ENCODE assay signal across 16 cellular contexts in the genomic region with DNA sequence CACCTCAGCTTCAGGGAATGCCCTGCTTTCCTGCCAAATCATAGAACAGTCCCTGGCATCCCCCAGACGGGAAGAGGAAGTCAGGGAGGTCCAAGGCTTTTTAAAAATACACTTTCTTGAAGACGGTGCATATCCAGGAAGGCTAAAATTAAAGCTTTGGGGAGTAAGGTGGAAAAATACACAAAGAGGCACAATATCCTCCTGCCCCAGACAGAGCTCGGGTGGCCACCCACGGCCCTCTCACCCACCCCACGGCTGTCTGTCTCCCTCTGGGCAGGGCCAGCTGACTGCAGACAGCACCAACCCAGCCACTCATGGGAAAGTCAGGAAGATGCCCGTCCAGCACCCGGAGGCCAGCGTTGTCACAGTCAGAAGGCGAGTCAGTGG. TPM values are rescaled to one million over a fixed set of nuclear protein-coding genes. Genes with fewer than 3 reads are reported as not detected.
DNase-seq lines count a peak whose midpoint lies in the region; FAIRE-seq and TF ChIP-seq lines count a peak whose summit lies in the region.
"Had no signal": no experiment of that assay in that cellular context is flagged by ENCODE, and none has a peak within 500 bp of the region (broad histone marks: within the 10 kb centered on the region; RNA-seq: fewer than 3 reads in every experiment).

No MANE protein-coding gene starts in this region.

- CTCF ChIA-PET in Caco-2 (lab: Charles Lee) (no interaction called here), PC-9 (lab: Charles Lee) (no interaction called here)

- no peaks in the 10 kb centered on the region for H3K9me2 ChIP-seq in PC-9 (ENCODE audit: insufficient read depth)

- no peak for DNase-seq in Caco-2
- DNase-seq in PC-9 = no peak
- DNase-seq in fibroblast of lung (ENCODE audit: low read depth in 2 of 2) = no peak
- DNase-seq in osteoblast (ENCODE audit: insufficient read length, low spot score, missing footprints) = peak; percentile 49
- DNase-seq in NCI-H1092 treated with DMSO at 0.1 percent for 48 hours (lab: John Stamatoyannopoulos, UW) = no peak
- no peak for DNase-seq in HTR-8/SVneo (ENCODE audit: insufficient read length, low spot score)
- DNase-seq in GM12892 (ENCODE audit: insufficient read length) = no peak
- no peak for DNase-seq in dermis blood vessel endothelial cell
- DNase-seq: activated CD4-positive, alpha-beta T cell treated with anti-CD3 and anti-CD28 coated beads, Interleukin-2, amount 10 ng/mL, durations not matched to agents 7 days and 5 days; activated naive CD4-positive, alpha-beta T cell treated with anti-CD3 and anti-CD28 coated beads, Interleukin-2, amount 10 ng/mL, durations not matched to agents 7 days and 5 days; NCI-H187 treated with DMSO at 0.1 percent for 48 hours; stimulated activated CD4-positive, alpha-beta T cell treated with anti-CD3 and anti-CD28 coated beads, Interleukin-15, amount 100 ng/mL, for 24 hours had no signal

- H3K36me3 ChIP-seq in Caco-2 (ENCODE audit: control insufficient read depth, insufficient read depth, low read length) (no peaks in the 10 kb centered on the region), PC-9 (ENCODE audit: low read depth) (no peaks in the 10 kb centered on the region), fibroblast of lung (ENCODE audit: control insufficient read depth, insufficient read depth, low read length) (no peaks in the 10 kb centered on the region), osteoblast (ENCODE audit: insufficient read depth, low read length) (no peaks in the 10 kb centered on the region)
- H3K36me3 ChIP-seq: left lung had no signal

- H4K20me1 ChIP-seq in PC-9 (ENCODE audit: insufficient read depth) (no peaks in the 10 kb centered on the region), fibroblast of lung (ENCODE audit: control insufficient read depth, extremely low read depth, insufficient read depth, low read length) (no peaks in the 10 kb centered on the region), osteoblast (ENCODE audit: insufficient read depth, low read length) (no peaks in the 10 kb centered on the region)

- H3K4me1 ChIP-seq in Caco-2 (peaks cover 30% of the 10 kb centered on the region), PC-9 (replicated peaks; ENCODE audit: insufficient read depth) (peaks cover 15% of the 10 kb centered on the region), fibroblast of lung (ENCODE audit: control insufficient read depth, extremely low read depth, insufficient read depth, low read length) (no peaks in the 10 kb centered on the region), osteoblast (ENCODE audit: insufficient read depth, low read length) (no peaks in the 10 kb centered on the region)
- H3K4me1 ChIP-seq: left lung had no signal

- BruUV-seq in Caco-2 (replicated peaks; lab: Mats Ljungman, UMichigan) = no TSS peak
- BruUV-seq in PC-9 (replicated peaks; lab: Mats Ljungman, UMichigan) = no TSS peak

- no peak for TF ChIP-seq CTCF in Caco-2 (IDR thresholded peaks at IDR 0.05; ENCODE audit: insufficient read depth in 1 of 2, low read depth in 1 of 2, low read length in 1 of 2, severe bottlenecking in 1 of 2, unreplicated experiment in 1 of 2)
- no peak for TF ChIP-seq CTCF in PC-9 (conservative IDR thresholded peaks at IDR 0.05)
- TF ChIP-seq CTCF in fibroblast of lung (conservative IDR thresholded peaks at IDR 0.05 in 1 of 2, IDR thresholded peaks at IDR 0.05 in 1 of 2; ENCODE audit: low read depth in 1 of 2, low read length in 2 of 2) = no peak
- TF ChIP-seq CTCF in osteoblast (IDR thresholded peaks at IDR 0.05; ENCODE audit: extremely low read depth, low read depth, low read length) = no peak

- no peak for FAIRE-seq in HTR-8/SVneo (lab: Jason Lieb, UNC)
- no peak for FAIRE-seq in GM12892 (lab: Jason Lieb, UNC)
- FAIRE-seq: G401.6, GM12891 had no signal

- H3K9me3 Mint-ChIP-seq in Caco-2 (ENCODE audit: unreplicated experiment) = no peaks in the 10 kb centered on the region
- H3K9me3 Mint-ChIP-seq: activated CD4-positive, alpha-beta T cell treated with anti-CD3 and anti-CD28 coated beads, Interleukin-2, amount 10 ng/mL, durations not matched to agents 7 days and 5 days; activated naive CD4-positive, alpha-beta T cell treated with anti-CD3 and anti-CD28 coated beads, Interleukin-2, amount 10 ng/mL, durations not matched to agents 7 days and 5 days had no signal

- H3F3A ChIP-seq in PC-9 (ENCODE audit: insufficient read depth, low read depth) = peaks cover 12% of the 10 kb centered on the region; the same call in 1 of the 2 replicates

- H3K9me3 ChIP-seq in Caco-2 (no peaks in the 10 kb centered on the region; the same call in 1 of the 2 replicates), PC-9 (ENCODE audit: insufficient read depth, low read depth) (no peaks in the 10 kb centered on the region), fibroblast of lung (ENCODE audit: control insufficient read depth, insufficient read depth, low read depth, low read length) (no peaks in the 10 kb centered on the region), osteoblast (ENCODE audit: low read depth, low read length) (no peaks in the 10 kb centered on the region)
- H3K9me3 ChIP-seq: left lung had no signal

- peaks cover 80% of the 10 kb centered on the region for H3K36me3 Mint-ChIP-seq in Caco-2 (ENCODE audit: insufficient read depth, unreplicated experiment)
- H3K36me3 Mint-ChIP-seq: activated naive CD4-positive, alpha-beta T cell treated with anti-CD3 and anti-CD28 coated beads, Interleukin-2, amount 10 ng/mL, durations not matched to agents 7 days and 5 days had no signal

- no peaks in the 10 kb centered on the region for H3K79me2 ChIP-seq in PC-9 (ENCODE audit: low read depth)
- H3K79me2 ChIP-seq in fibroblast of lung (ENCODE audit: control insufficient read depth, insufficient read depth, low read length) = no peaks in the 10 kb centered on the region
- no peaks in the 10 kb centered on the region for H3K79me2 ChIP-seq in osteoblast (ENCODE audit: insufficient read depth, low read length)

- peaks cover 13% of the 10 kb centered on the region for H3K4me1 Mint-ChIP-seq in Caco-2 (ENCODE audit: low read depth, unreplicated experiment)
- H3K4me1 Mint-ChIP-seq: activated CD4-positive, alpha-beta T cell treated with anti-CD3 and anti-CD28 coated beads, Interleukin-2, amount 10 ng/mL, durations not matched to agents 7 days and 5 days; activated naive CD4-positive, alpha-beta T cell treated with anti-CD3 and anti-CD28 coated beads, Interleukin-2, amount 10 ng/mL, durations not matched to agents 7 days and 5 days had no signal

- H3K4me2 ChIP-seq in PC-9 (peak overlapping the region; percentile 80), fibroblast of lung (ENCODE audit: extremely low read depth, insufficient read depth, low read length) (peak overlapping the region; percentile 59), osteoblast (ENCODE audit: insufficient read depth, low read length) (no peak overlapping the region)

- TF ChIP-seq POLR2A in GM12892 (IDR thresholded peaks at IDR 0.05; ENCODE audit: low read depth, low read length) = no peak

- H3K4me3 ChIP-seq in Caco-2 (ENCODE audit: low read depth, low read length) = no peak overlapping the region
- peak overlapping the region; percentile 32; the same call in 1 of the 2 replicates for H3K4me3 ChIP-seq in PC-9
- no peak overlapping the region for H3K4me3 ChIP-seq in fibroblast of lung (replicated peaks in 1 of 4; ENCODE audit: control extremely low read depth in 1 of 4, insufficient read depth in 1 of 4, low read depth in 3 of 4, low read length in 4 of 4)
- no peak overlapping the region for H3K4me3 ChIP-seq in osteoblast (ENCODE audit: insufficient read depth, low read length)
- H3K4me3 ChIP-seq: left lung had no signal

- no peak overlapping the region for H3K27ac ChIP-seq in PC-9
- no peak overlapping the region for H3K27ac ChIP-seq in fibroblast of lung (ENCODE audit: insufficient read depth, low read length)
- no peak overlapping the region for H3K27ac ChIP-seq in osteoblast (ENCODE audit: low read depth, low read length)
- H3K27ac ChIP-seq: left lung had no signal

- H3K27ac Mint-ChIP-seq in Caco-2 (ENCODE audit: unreplicated experiment) = peak overlapping the region; percentile 9
- H3K27ac Mint-ChIP-seq: activated CD4-positive, alpha-beta T cell treated with anti-CD3 and anti-CD28 coated beads, Interleukin-2, amount 10 ng/mL, durations not matched to agents 7 days and 5 days; activated naive CD4-positive, alpha-beta T cell treated with anti-CD3 and anti-CD28 coated beads, Interleukin-2, amount 10 ng/mL, durations not matched to agents 7 days and 5 days had no signal

- POLR2A ChIA-PET in Caco-2 (lab: Charles Lee) = interaction anchor here (0.5 kb wide), 1 partner anchor 799 kb away, joined by 4 read pairs; no protein-coding TSS in a partner anchor
- POLR2A ChIA-PET in PC-9 (lab: Charles Lee; ENCODE audit: unreplicated experiment) = interaction anchor here (0.6 kb wide), 1 partner anchor 260 kb away, joined by 3 read pairs; no protein-coding TSS in a partner anchor

- no peak overlapping the region for H3K4me3 Mint-ChIP-seq in Caco-2 (ENCODE audit: unreplicated experiment)
- H3K4me3 Mint-ChIP-seq: activated CD4-positive, alpha-beta T cell treated with anti-CD3 and anti-CD28 coated beads, Interleukin-2, amount 10 ng/mL, durations not matched to agents 7 days and 5 days; activated naive CD4-positive, alpha-beta T cell treated with anti-CD3 and anti-CD28 coated beads, Interleukin-2, amount 10 ng/mL, durations not matched to agents 7 days and 5 days had no signal

- peak overlapping the region; percentile 63 for H2AFZ ChIP-seq in PC-9
- H2AFZ ChIP-seq in fibroblast of lung (ENCODE audit: low read length) = no peak overlapping the region
- no peak overlapping the region for H2AFZ ChIP-seq in osteoblast (ENCODE audit: low read length)

- no peak overlapping the region for H3K9ac ChIP-seq in fibroblast of lung (ENCODE audit: insufficient read depth, low read length)

- intact Hi-C loops in Caco-2 (cut with micrococcal nuclease; ENCODE audit: unreplicated experiment) = no loop called here
- intact Hi-C loops in PC-9 (cut with micrococcal nuclease; ENCODE audit: unreplicated experiment) = no loop called here

- H3K27me3 Mint-ChIP-seq in Caco-2 (ENCODE audit: insufficient read depth, unreplicated experiment) = no peaks in the 10 kb centered on the region

- H3K27me3 ChIP-seq in Caco-2 (replicated peaks; ENCODE audit: control insufficient read depth, insufficient read depth, low read length) (no peaks in the 10 kb centered on the region), PC-9 (ENCODE audit: insufficient read depth, low read depth) (no peaks in the 10 kb centered on the region), fibroblast of lung (ENCODE audit: control insufficient read depth, insufficient read depth, low read length) (no peaks in the 10 kb centered on the region), osteoblast (ENCODE audit: insufficient read depth, low read length) (no peaks in the 10 kb centered on the region)

RNA-seq across cellular contexts. Expression of a gene that starts 53.6 kb away (rescaled TPM):
- total RNA-seq in Caco-2 (2022) (266 and 317 TPM in 2 replicates), PC-9 (2021) (0.13 and 0.60 TPM in 2 replicates), fibroblast of lung (under 0.01 TPM in 1 of 2 replicates, not detected in the other), osteoblast (not detected in 2 replicates), dermis blood vessel endothelial cell (not detected in 2 replicates)
- not detected in 2 replicates for polyA plus RNA-seq in fibroblast of lung
- polyA plus RNA-seq in fibroblast of lung (2012) = not detected in 2 replicates
- polyA minus RNA-seq in fibroblast of lung (ENCODE audit: low replicate concordance) = not detected in 2 replicates
- not detected for polyA plus RNA-seq in GM12892 (2012; ENCODE audit: missing spikeins)
- total RNA-seq: activated CD4-positive, alpha-beta T cell treated with anti-CD3 and anti-CD28 coated beads, Interleukin-2, amount 10 ng/mL, durations not matched to agents 7 days and 5 days; myocyte had no signal

Comparison
In these comparisons a context has a peak if more than half of its experiments do, and no peak if none do; other contexts are left out.
1. RNA of a gene that starts 53.6 kb away (total RNA-seq): 266 to 317 TPM in Caco-2; 0.13 to 0.60 TPM in PC-9, under 0.01 TPM in fibroblast of lung, not detected in osteoblast and not detected in dermis blood vessel endothelial cell; every median in the first group is over 100 times any median in the second.